Comparison of ENCODE assay signal across 18 cellular contexts in genomic region chr6:122623279-122623678, GRCh38. TPM values are rescaled to one million over a fixed set of nuclear protein-coding genes. Genes with fewer than 3 reads are reported as not detected.
"Had no signal": no experiment of that assay in that cellular context is flagged by ENCODE, and none has a peak within 500 bp of the region (broad histone marks: within the 10 kb centered on the region; RNA-seq: fewer than 3 reads in every experiment).

No MANE protein-coding gene starts in this region.

- H3K9me3 ChIP-seq: heart right ventricle, left ventricle myocardium inferior, mucosa of descending colon, prostate gland, testis, upper lobe of left lung had no signal

- H3K4me1 ChIP-seq: heart right ventricle, left ventricle myocardium inferior, prostate gland, testis, upper lobe of left lung had no signal

- H3K4me3 ChIP-seq: heart right ventricle, left ventricle myocardium inferior, mucosa of descending colon, prostate gland, testis, upper lobe of left lung had no signal

- H3K27me3 ChIP-seq: testis, upper lobe of left lung had no signal

- H3K36me3 ChIP-seq: heart right ventricle, left ventricle myocardium inferior, prostate gland, upper lobe of left lung, WERI-Rb-1 had no signal

- H3K27ac ChIP-seq: epithelial cell of prostate, heart right ventricle, left ventricle myocardium inferior, prostate gland, testis, upper lobe of left lung, WERI-Rb-1 had no signal

- DNase-seq: activated CD4-positive, alpha-beta T cell treated with anti-CD3 and anti-CD28 coated beads for 1 hour; activated CD4-positive, alpha-beta T cell treated with anti-CD3 and anti-CD28 coated beads, Interleukin-2, amount 50 U/mL, for 4 hours; activated gamma-delta T cell treated with Interleukin-2 at 50 U/mL for 16 hours; amniotic stem cell; heart right ventricle; kidney glomerular epithelial cell; left ventricle myocardium inferior; mucosa of descending colon; naive B cell; stimulated activated CD4-positive, alpha-beta T cell treated with anti-CD3 and anti-CD28 coated beads, Interleukin-4, amount 100 ng/mL, for 4 hours; T-helper 17 cell; testis; upper lobe of left lung; WERI-Rb-1 had no signal

- ATAC-seq: heart right ventricle, mucosa of descending colon, right cardiac atrium, T-helper 17 cell had no signal

RNA-seq across cellular contexts. Expression of gene PKIB, which starts 13.1 kb away (rescaled TPM):
- total RNA-seq: activated T-helper 1 cell treated with anti-CD3 and anti-CD28 coated beads, Interleukin-12 subunit alpha, Interleukin-12 subunit beta, Interleukin-2, Interleukin-4 antibody, amounts not matched to agents 30 ng/mL and 10 ng/mL and 1 ng/mL, durations not matched to agents 14 hours and 24 hours and 36 hours had no signal
